16 cellular contexts compared by ENCODE assay signal in genomic region chr14:61098711-61099110, GRCh38.
DNase-seq lines count a peak whose midpoint lies in the region; ATAC-seq and TF ChIP-seq lines count a peak whose summit lies in the region.
"Had no signal": no experiment of that assay in that cellular context is flagged by ENCODE, and none has a peak within 500 bp of the region (broad histone marks: within the 10 kb centered on the region; RNA-seq: fewer than 3 reads in every experiment).

No MANE protein-coding gene starts in this region.

- in situ Hi-C loops in transverse colon (cut with MboI; ENCODE audit: low pct_ligation_motif_present in 1 of 4, low pct_unique_long_range_greater_than_20kb in 1 of 4, low sequenced_read_pairs in 3 of 4) = no loop called here

- TF ChIP-seq CTCF in osteocyte (IDR thresholded peaks at IDR 0.05) = no peak
- no peak for TF ChIP-seq CTCF in transverse colon (IDR thresholded peaks at IDR 0.05)

- H3K27ac Mint-ChIP-seq in osteocyte (ENCODE audit: unreplicated experiment) = peak overlapping the region; percentile 29
- H3K27ac Mint-ChIP-seq: CD4-positive, CD25-positive, alpha-beta regulatory T cell; IgD-negative memory B cell had no signal

- no peak overlapping the region for H3K4me3 Mint-ChIP-seq in osteocyte (ENCODE audit: unreplicated experiment)
- H3K4me3 Mint-ChIP-seq: CD4-positive, CD25-positive, alpha-beta regulatory T cell; IgD-negative memory B cell had no signal

- H3K9me2 ChIP-seq in Karpas-422 (replicated peaks; ENCODE audit: insufficient read depth, low read length) = no peaks in the 10 kb centered on the region

- no peaks in the 10 kb centered on the region for H4K20me1 ChIP-seq in Karpas-422 (ENCODE audit: insufficient read depth, low read depth, low read length)
- H4K20me1 ChIP-seq: BLaER1 treated with 17β-estradiol and CSF1 and Interleukin-3, amounts not matched to agents 10 nM and 100 nM had no signal

- peaks cover 15% of the 10 kb centered on the region for H3K36me3 ChIP-seq in Karpas-422 (ENCODE audit: insufficient read depth, low read length)
- no peaks in the 10 kb centered on the region for H3K36me3 ChIP-seq in transverse colon

- H3K9ac ChIP-seq in Karpas-422 (ENCODE audit: low read length) = no peak overlapping the region
- H3K9ac ChIP-seq: BLaER1 treated with 17β-estradiol and CSF1 and Interleukin-3, amounts not matched to agents 10 nM and 100 nM; GM23248 had no signal

- H3K79me2 ChIP-seq in Karpas-422 (ENCODE audit: low read length) = peaks cover 7% of the 10 kb centered on the region; the same call in 1 of the 2 replicates

- H3K36me3 Mint-ChIP-seq in osteocyte (ENCODE audit: unreplicated experiment) = peaks cover 24% of the 10 kb centered on the region

- TF ChIP-seq POLR2A in transverse colon (IDR thresholded peaks at IDR 0.05) = no peak

- peak overlapping the region; percentile 89 for H3K27ac ChIP-seq in Karpas-422 (ENCODE audit: low read length)
- no peak overlapping the region for H3K27ac ChIP-seq in transverse colon
- H3K27ac ChIP-seq: BLaER1 treated with 17β-estradiol and CSF1 and Interleukin-3, amounts not matched to agents 10 nM and 100 nM; GM23248 had no signal

- H3K9me3 Mint-ChIP-seq in osteocyte (ENCODE audit: unreplicated experiment) = no peaks in the 10 kb centered on the region

- H2AFZ ChIP-seq in Karpas-422 (ENCODE audit: low read length) = no peak overlapping the region
- H2AFZ ChIP-seq: GM23248 had no signal

- DNase-seq in ELR (ENCODE audit: low read depth) (peak; percentile 43), Karpas-422 (no peak), dermis blood vessel endothelial cell (peak; percentile 31), osteocyte (ENCODE audit: extremely low spot score, unreplicated experiment) (no peak), left lobe of liver (ENCODE audit: low spot score) (no peak), transverse colon (no peak)
- no peak for DNase-seq in effector CD8-positive, alpha-beta T cell (lab: John Stamatoyannopoulos, UW)
- DNase-seq: ACHN; Calu3; CD4-positive, CD25-positive, alpha-beta regulatory T cell; DMS79 treated with DMSO at 0.1 percent for 48 hours; GF-D8; GM23248; KG1 had no signal

- H3K9me3 ChIP-seq in Karpas-422 (ENCODE audit: low read length) (no peaks in the 10 kb centered on the region), transverse colon (no peaks in the 10 kb centered on the region)

- TF ChIP-seq EP300 in transverse colon (IDR thresholded peaks at IDR 0.05; ENCODE audit: low read depth) = no peak

- no peaks in the 10 kb centered on the region for H3K27me3 Mint-ChIP-seq in osteocyte (ENCODE audit: unreplicated experiment)
- H3K27me3 Mint-ChIP-seq: CD4-positive, CD25-positive, alpha-beta regulatory T cell had no signal

- H3K4me3 ChIP-seq in Karpas-422 (ENCODE audit: low read length) (no peak overlapping the region), transverse colon (no peak overlapping the region)
- H3K4me3 ChIP-seq: BLaER1 treated with 17β-estradiol and CSF1 and Interleukin-3, amounts not matched to agents 10 nM and 100 nM; GM23248 had no signal

- peaks cover 42% of the 10 kb centered on the region for H3K4me1 ChIP-seq in Karpas-422 (ENCODE audit: low read length)
- peaks cover 5 to 17% (median 8%) of the 10 kb centered on the region in 4 donors for H3K4me1 ChIP-seq in transverse colon

- peaks cover 48% of the 10 kb centered on the region for H3K4me1 Mint-ChIP-seq in osteocyte (ENCODE audit: unreplicated experiment)
- H3K4me1 Mint-ChIP-seq: CD4-positive, CD25-positive, alpha-beta regulatory T cell had no signal

- H3K27me3 ChIP-seq in Karpas-422 (ENCODE audit: low read length) (no peaks in the 10 kb centered on the region), transverse colon (no peaks in the 10 kb centered on the region)
- H3K27me3 ChIP-seq: BLaER1 treated with 17β-estradiol and CSF1 and Interleukin-3, amounts not matched to agents 10 nM and 100 nM had no signal

- H3K4me2 ChIP-seq in Karpas-422 (ENCODE audit: low read depth, low read length, poor library complexity, severe bottlenecking) = no peak overlapping the region
- H3K4me2 ChIP-seq: BLaER1 treated with 17β-estradiol and CSF1 and Interleukin-3, amounts not matched to agents 10 nM and 100 nM had no signal

- ATAC-seq in left lobe of liver = no peak

- intact Hi-C loops in transverse colon (cut with DNase I; ENCODE audit: low total_unique reads) = no loop called here

Comparison
In these comparisons a context has a peak if more than half of its experiments do, and no peak if none do; other contexts are left out.
1. DNase-seq: peak in ELR (single experiment) and dermis blood vessel endothelial cell (single experiment); none in Karpas-422 (single experiment), osteocyte (single experiment), left lobe of liver (single experiment), effector CD8-positive, alpha-beta T cell (single experiment) and transverse colon (single experiment).